In genomic region chr9:134778841-134779411, GRCh38 we compare ENCODE assay signal across 8 cellular contexts.
DNase-seq lines count a peak whose midpoint lies in the region; ATAC-seq and TF ChIP-seq lines count a peak whose summit lies in the region.

No MANE protein-coding gene starts in this region.

- intact Hi-C loops in right cardiac atrium (cut with DNase I): loop anchor here in 2 of 4 donors (5.0 to 10.0 kb wide), 2 partner anchors 64 to 203 kb away; no protein-coding TSS in a partner anchor

- H3K36me3 Mint-ChIP-seq in HFFc6 (ENCODE audit: low read depth): peaks cover 22% of the 10 kb centered on the region

- peaks cover 4% of the 10 kb centered on the region for H3K4me1 ChIP-seq in right cardiac atrium (ENCODE audit: control insufficient read depth, insufficient read depth, low read length)

- ATAC-seq in right cardiac atrium: peak; percentile 63 to 80
- ATAC-seq in GM19397 (IDR thresholded peaks at IDR 0.05; ENCODE audit: unreplicated experiment): no peak

- DNase-seq in AG20443 (ENCODE audit: low spot score): peak; percentile 70
- peak; percentile 29 for DNase-seq in HFFc6
- DNase-seq in right cardiac atrium: peak; percentile 57 to 89 (median 86)
- DNase-seq in substantia nigra (lab: John Stamatoyannopoulos, UW): peak in 34 of 49 donors; percentile 1 to 65 (median 27)
- DNase-seq in activated naive CD4-positive, alpha-beta T cell treated with anti-CD3 and anti-CD28 coated beads, Interleukin-2, amount 50 U/mL, for 16 hours: no peak
- DNase-seq in NK-92 treated with Interleukin-12 subunit alpha and Interleukin-12 subunit beta, amount 100 ng/mL, for 24 hours (lab: John Stamatoyannopoulos, UW): no peak

- peaks cover 39% of the 10 kb centered on the region for H3K27me3 Mint-ChIP-seq in HFFc6 (ENCODE audit: insufficient read depth)

- H3K27ac ChIP-seq in right cardiac atrium (ENCODE audit: low read length) (no peak overlapping the region), substantia nigra (ENCODE audit: low read depth, low read length, poor library complexity, severe bottlenecking) (no peak overlapping the region)

- H3K4me3 ChIP-seq in WI38 (ENCODE audit: low read depth, low read length) (no peak overlapping the region), right cardiac atrium (ENCODE audit: low read length) (no peak overlapping the region)

- no peaks in the 10 kb centered on the region for H3K9me3 Mint-ChIP-seq in HFFc6

- no peaks in the 10 kb centered on the region for H3K9me3 ChIP-seq in right cardiac atrium (ENCODE audit: control insufficient read depth, low read length)

- peaks cover 42% of the 10 kb centered on the region for H3K4me1 Mint-ChIP-seq in HFFc6 (ENCODE audit: low read depth)

- 39% methylated on average over 17 of the region's 17 CpGs for WGBS in right cardiac atrium

- H3K4me3 Mint-ChIP-seq in HFFc6: no peak overlapping the region

- no peaks in the 10 kb centered on the region for H3K27me3 ChIP-seq in right cardiac atrium (ENCODE audit: control insufficient read depth, insufficient read depth)

- TF ChIP-seq CTCF in HFFc6 (IDR thresholded peaks at IDR 0.05) (peak; percentile 76), WI38 (IDR thresholded peaks at IDR 0.05; ENCODE audit: low read depth, low read length) (peak; percentile 61)

- peak overlapping the region; percentile 16; the same call in 1 of the 2 replicates for H3K27ac Mint-ChIP-seq in HFFc6

Comparison
In these comparisons a context has a peak if more than half of its experiments do, and no peak if none do; other contexts are left out.
1. DNase-seq: peak in AG20443 (single experiment), HFFc6 (single experiment), right cardiac atrium (3 of 3) and substantia nigra (34 of 49); none in activated naive CD4-positive, alpha-beta T cell treated with anti-CD3 and anti-CD28 coated beads, Interleukin-2, amount 50 U/mL, for 16 hours (single experiment) and NK-92 treated with Interleukin-12 subunit alpha and Interleukin-12 subunit beta, amount 100 ng/mL, for 24 hours (single experiment).